ENCODE assay signal across 20 cellular contexts in the genomic region with DNA sequence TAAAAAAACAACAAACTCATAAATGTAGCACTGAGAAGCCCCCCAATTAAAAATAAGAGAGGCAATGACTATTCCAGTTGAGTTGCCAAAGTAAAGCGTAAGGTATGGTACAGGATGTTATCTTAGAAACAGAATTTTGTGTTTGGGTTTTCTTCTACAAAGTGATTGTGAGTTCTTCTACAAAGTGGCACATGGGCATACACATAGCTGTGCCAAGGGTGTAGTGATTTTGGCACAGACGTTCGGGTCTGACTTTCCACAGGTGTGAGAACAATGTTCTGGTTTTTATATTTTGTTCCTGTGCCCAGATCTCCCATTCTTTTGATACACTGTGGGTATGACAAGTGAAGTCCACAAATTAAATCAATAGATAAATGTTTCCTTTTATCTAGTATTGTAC.
"Had no signal": no experiment of that assay in that cellular context is flagged by ENCODE, and none has a peak within 500 bp of the region (broad histone marks: within the 10 kb centered on the region; RNA-seq: fewer than 3 reads in every experiment).

No MANE protein-coding gene starts in this region.

- H3K27ac Mint-ChIP-seq: activated CD8-positive, alpha-beta T cell treated with anti-CD3 and anti-CD28 coated beads for 36 hours; activated naive CD4-positive, alpha-beta T cell treated with anti-CD3 and anti-CD28 coated beads, Interleukin-2, amount 50 U/mL, for 72 hours; naive thymus-derived CD4-positive, alpha-beta T cell; stimulated activated naive CD8-positive, alpha-beta T cell treated with anti-CD3 and anti-CD28 coated beads, Interleukin-15, Interleukin-2, amounts not matched to agents 100 ng/mL and 50 ng/mL, for 24 hours; WTC11 had no signal

- H3K27me3 ChIP-seq: right lobe of liver, thyroid gland, upper lobe of left lung, vagina had no signal

- H3K27ac ChIP-seq: right lobe of liver, skin epidermis, thyroid gland, upper lobe of left lung, vagina had no signal

- H3K4me1 Mint-ChIP-seq: naive thymus-derived CD4-positive, alpha-beta T cell; neural crest cell had no signal

- H3K4me3 ChIP-seq: coronary artery, right lobe of liver, skin epidermis, thyroid gland, upper lobe of left lung, vagina had no signal

- H3K9me3 Mint-ChIP-seq: activated CD8-positive, alpha-beta T cell treated with anti-CD3 and anti-CD28 coated beads for 36 hours had no signal

- H3K4me3 Mint-ChIP-seq: activated CD8-positive, alpha-beta T cell treated with anti-CD3 and anti-CD28 coated beads for 36 hours; naive thymus-derived CD4-positive, alpha-beta T cell; neural crest cell; stimulated activated naive CD8-positive, alpha-beta T cell treated with anti-CD3 and anti-CD28 coated beads, Interleukin-15, Interleukin-2, amounts not matched to agents 100 ng/mL and 50 ng/mL, for 24 hours; WTC11 had no signal

- DNase-seq: activated CD4-positive, alpha-beta T cell treated with anti-CD3 and anti-CD28 coated beads, Interleukin-2, amount 50 U/mL, for 1 hour; activated CD8-positive, alpha-beta T cell treated with anti-CD3 and anti-CD28 coated beads for 36 hours; activated naive CD4-positive, alpha-beta T cell; activated T-cell treated with anti-CD3 and anti-CD28 coated beads, Interleukin-2, amount 50 U/mL, for 48 hours; foreskin fibroblast; midbrain; naive thymus-derived CD4-positive, alpha-beta T cell; right lobe of liver; stimulated activated CD4-positive, alpha-beta T cell treated with anti-CD3 and anti-CD28 coated beads, Interleukin-12 subunit alpha, Interleukin-12 subunit beta, amount 100 ng/mL, for 4 hours; stimulated activated CD4-positive, alpha-beta T cell treated with anti-CD3 and anti-CD28 coated beads, Interleukin-4, amount 100 ng/mL, for 1 hour; T-helper 2 cell had no signal

- H3K27me3 Mint-ChIP-seq: activated CD8-positive, alpha-beta T cell treated with anti-CD3 and anti-CD28 coated beads for 36 hours; naive thymus-derived CD4-positive, alpha-beta T cell; stimulated activated naive CD8-positive, alpha-beta T cell treated with anti-CD3 and anti-CD28 coated beads, Interleukin-15, Interleukin-2, amounts not matched to agents 100 ng/mL and 50 ng/mL, for 24 hours had no signal

- H3K36me3 ChIP-seq: right lobe of liver, thyroid gland, upper lobe of left lung, vagina had no signal

- H3K4me1 ChIP-seq: right lobe of liver, thyroid gland, upper lobe of left lung, vagina had no signal

- H3K9me3 ChIP-seq: right lobe of liver, thyroid gland, upper lobe of left lung, vagina had no signal

- ATAC-seq: activated CD8-positive, alpha-beta T cell treated with anti-CD3 and anti-CD28 coated beads for 36 hours; activated naive CD4-positive, alpha-beta T cell treated with anti-CD3 and anti-CD28 coated beads, Interleukin-2, amount 50 U/mL, for 72 hours; naive thymus-derived CD4-positive, alpha-beta T cell; right lobe of liver; WTC11 had no signal

- H3K36me3 Mint-ChIP-seq: activated naive CD4-positive, alpha-beta T cell treated with anti-CD3 and anti-CD28 coated beads, Interleukin-2, amount 50 U/mL, for 72 hours; naive thymus-derived CD4-positive, alpha-beta T cell; WTC11 had no signal
